33 cellular contexts compared by ENCODE assay signal in genomic region chr10:47095211-47095610, GRCh38.
"Had no signal": no experiment of that assay in that cellular context is flagged by ENCODE, and none has a peak within 500 bp of the region (broad histone marks: within the 10 kb centered on the region; RNA-seq: fewer than 3 reads in every experiment).

No MANE protein-coding gene starts in this region.

- H3K4me1 ChIP-seq: adrenal gland, ascending aorta, esophagus squamous epithelium, gastroesophageal sphincter had no signal

- H3K27ac Mint-ChIP-seq: activated B cell treated with CpG ODN at 0.5 μM for 24 hours; activated CD8-positive, alpha-beta T cell treated with anti-CD3 and anti-CD28 coated beads for 36 hours; activated naive CD4-positive, alpha-beta T cell treated with anti-CD3 and anti-CD28 coated beads for 36 hours; activated naive CD4-positive, alpha-beta T cell treated with anti-CD3 and anti-CD28 coated beads, Interleukin-2, amount 50 U/mL, for 24 hours; activated naive CD8-positive, alpha-beta T cell treated with anti-CD3 and anti-CD28 coated beads for 36 hours; activated naive CD8-positive, alpha-beta T cell treated with anti-CD3 and anti-CD28 coated beads, Interleukin-2, amount 50 U/mL, for 24 hours; activated T-helper 1 cell treated with anti-CD3 and anti-CD28 coated beads, Interleukin-12 subunit alpha, Interleukin-12 subunit beta, Interleukin-2, Interleukin-4 antibody, amounts not matched to agents 30 ng/mL and 10 ng/mL and 1 ng/mL, durations not matched to agents 14 hours and 24 hours and 36 hours; activated T-helper 2 cell treated with anti-CD3 and anti-CD28 coated beads, Interferon-gamma antibody, Interleukin-2, Interleukin-4, amounts not matched to agents 10 μg/mL and 5 μg/mL and 100 μg/mL, durations not matched to agents 14 hours and 24 hours and 36 hours; effector memory CD8-positive, alpha-beta T cell; T-helper 17 cell; T-helper 2 cell treated with Interferon-gamma antibody and Interleukin-4, amounts not matched to agents 5 μg/mL and 100 μg/mL, for 36 hours had no signal

- ATAC-seq: activated CD4-positive, CD25-positive, alpha-beta regulatory T cell treated with anti-CD3 and anti-CD28 coated beads, Interleukin-2, amount 50 U/mL, for 24 hours; activated CD8-positive, alpha-beta T cell treated with anti-CD3 and anti-CD28 coated beads for 36 hours; activated naive CD8-positive, alpha-beta T cell treated with anti-CD3 and anti-CD28 coated beads, Interleukin-2, amount 50 U/mL, for 24 hours; effector memory CD8-positive, alpha-beta T cell; T-helper 17 cell had no signal

- H3K36me3 Mint-ChIP-seq: activated naive CD4-positive, alpha-beta T cell treated with anti-CD3 and anti-CD28 coated beads, Interleukin-2, amount 50 U/mL, for 24 hours; activated naive CD8-positive, alpha-beta T cell treated with anti-CD3 and anti-CD28 coated beads for 36 hours had no signal

- H3K27me3 Mint-ChIP-seq: activated CD8-positive, alpha-beta T cell treated with anti-CD3 and anti-CD28 coated beads for 36 hours; activated naive CD4-positive, alpha-beta T cell treated with anti-CD3 and anti-CD28 coated beads, Interleukin-2, amount 50 U/mL, for 24 hours; activated naive CD8-positive, alpha-beta T cell treated with anti-CD3 and anti-CD28 coated beads for 36 hours; activated naive CD8-positive, alpha-beta T cell treated with anti-CD3 and anti-CD28 coated beads, Interleukin-2, amount 50 U/mL, for 24 hours had no signal

- H3K4me3 Mint-ChIP-seq: activated B cell treated with CpG ODN at 0.5 μM for 24 hours; activated CD8-positive, alpha-beta T cell treated with anti-CD3 and anti-CD28 coated beads for 36 hours; activated naive CD4-positive, alpha-beta T cell treated with anti-CD3 and anti-CD28 coated beads for 36 hours; activated naive CD4-positive, alpha-beta T cell treated with anti-CD3 and anti-CD28 coated beads, Interleukin-2, amount 50 U/mL, for 24 hours; activated naive CD8-positive, alpha-beta T cell treated with anti-CD3 and anti-CD28 coated beads for 36 hours; activated naive CD8-positive, alpha-beta T cell treated with anti-CD3 and anti-CD28 coated beads, Interleukin-2, amount 50 U/mL, for 24 hours; activated T-helper 1 cell treated with anti-CD3 and anti-CD28 coated beads, Interleukin-12 subunit alpha, Interleukin-12 subunit beta, Interleukin-2, Interleukin-4 antibody, amounts not matched to agents 30 ng/mL and 10 ng/mL and 1 ng/mL, durations not matched to agents 14 hours and 24 hours and 36 hours; central memory CD8-positive, alpha-beta T cell; effector memory CD8-positive, alpha-beta T cell; T-helper 17 cell; T-helper 2 cell treated with Interferon-gamma antibody and Interleukin-4, amounts not matched to agents 5 μg/mL and 100 μg/mL, for 36 hours had no signal

- H3K27ac ChIP-seq: adrenal gland, ascending aorta, brain microvascular endothelial cell, epithelial cell of prostate, esophagus squamous epithelium, gastroesophageal sphincter, WERI-Rb-1 had no signal

- H3K9me3 Mint-ChIP-seq: activated CD8-positive, alpha-beta T cell treated with anti-CD3 and anti-CD28 coated beads for 36 hours; activated naive CD4-positive, alpha-beta T cell treated with anti-CD3 and anti-CD28 coated beads for 36 hours; activated naive CD4-positive, alpha-beta T cell treated with anti-CD3 and anti-CD28 coated beads, Interleukin-2, amount 50 U/mL, for 24 hours; activated naive CD8-positive, alpha-beta T cell treated with anti-CD3 and anti-CD28 coated beads for 36 hours; activated naive CD8-positive, alpha-beta T cell treated with anti-CD3 and anti-CD28 coated beads, Interleukin-2, amount 50 U/mL, for 24 hours; activated T-helper 1 cell treated with anti-CD3 and anti-CD28 coated beads, Interleukin-12 subunit alpha, Interleukin-12 subunit beta, Interleukin-2, Interleukin-4 antibody, amounts not matched to agents 30 ng/mL and 10 ng/mL and 1 ng/mL, durations not matched to agents 14 hours and 24 hours and 36 hours; activated T-helper 2 cell treated with anti-CD3 and anti-CD28 coated beads, Interferon-gamma antibody, Interleukin-2, Interleukin-4, amounts not matched to agents 10 μg/mL and 5 μg/mL and 100 μg/mL, durations not matched to agents 14 hours and 24 hours and 36 hours; central memory CD8-positive, alpha-beta T cell; effector memory CD8-positive, alpha-beta T cell; T-helper 2 cell treated with Interferon-gamma antibody and Interleukin-4, amounts not matched to agents 5 μg/mL and 100 μg/mL, for 36 hours had no signal

- H3K9me3 ChIP-seq: adrenal gland, ascending aorta, esophagus squamous epithelium, gastroesophageal sphincter had no signal

- DNase-seq: activated B cell treated with CpG ODN at 0.5 μM for 24 hours; activated CD4-positive, alpha-beta T cell treated with anti-CD3 and anti-CD28 coated beads for 48 hours; activated CD4-positive, alpha-beta T cell treated with anti-CD3 and anti-CD28 coated beads, Interleukin-2, amount 50 U/mL, for 1 hour; activated CD4-positive, alpha-beta T cell treated with anti-CD3 and anti-CD28 coated beads, Interleukin-2, amount 50 U/mL, for 48 hours; activated CD8-positive, alpha-beta T cell treated with anti-CD3 and anti-CD28 coated beads for 36 hours; activated effector memory CD4-positive, alpha-beta T cell treated with anti-CD3 and anti-CD28 coated beads, Interleukin-2, amount 50 U/mL, for 16 hours; activated naive CD4-positive, alpha-beta T cell treated with anti-CD3 and anti-CD28 coated beads for 36 hours; activated naive CD8-positive, alpha-beta T cell treated with anti-CD3 and anti-CD28 coated beads for 36 hours; activated naive CD8-positive, alpha-beta T cell treated with anti-CD3 and anti-CD28 coated beads, Interleukin-2, amount 50 U/mL, for 24 hours; activated T-cell treated with anti-CD3 and anti-CD28 coated beads, Interleukin-2, amount 50 U/mL, for 1 hour; activated T-cell treated with anti-CD3 and anti-CD28 coated beads, Interleukin-2, amount 50 U/mL, for 48 hours; amygdala; brain microvascular endothelial cell; cortex of kidney; dermis blood vessel endothelial cell; effector CD4-positive, alpha-beta T cell; effector memory CD8-positive, alpha-beta T cell; esophagus squamous epithelium; foreskin melanocyte; T-helper 1 cell; T-helper 17 cell; T1000; WERI-Rb-1 had no signal

- H3K27me3 ChIP-seq: adrenal gland, ascending aorta, brain microvascular endothelial cell, esophagus squamous epithelium, gastroesophageal sphincter had no signal

- H3K36me3 ChIP-seq: adrenal gland, ascending aorta, brain microvascular endothelial cell, esophagus squamous epithelium, gastroesophageal sphincter, WERI-Rb-1 had no signal

- H3K4me1 Mint-ChIP-seq: activated B cell treated with CpG ODN at 0.5 μM for 24 hours; activated naive CD4-positive, alpha-beta T cell treated with anti-CD3 and anti-CD28 coated beads, Interleukin-2, amount 50 U/mL, for 24 hours; activated naive CD8-positive, alpha-beta T cell treated with anti-CD3 and anti-CD28 coated beads, Interleukin-2, amount 50 U/mL, for 24 hours; central memory CD8-positive, alpha-beta T cell; T-helper 17 cell had no signal

- H3K4me3 ChIP-seq: adrenal gland, ascending aorta, esophagus squamous epithelium, gastroesophageal sphincter had no signal
